ENCODE assay signal across 11 cellular contexts in genomic region chr3:182729903-182730674, GRCh38.
DNase-seq lines count a peak whose midpoint lies in the region; ATAC-seq, FAIRE-seq and TF ChIP-seq lines count a peak whose summit lies in the region.
"Had no signal": no experiment of that assay in that cellular context is flagged by ENCODE, and none has a peak within 500 bp of the region (broad histone marks: within the 10 kb centered on the region; RNA-seq: fewer than 3 reads in every experiment).

No MANE protein-coding gene starts in this region.

- H3K36me3 ChIP-seq in K562 (ENCODE audit: control insufficient read depth, insufficient read depth, low read length): no peaks in the 10 kb centered on the region
- H3K36me3 ChIP-seq in ovary: no peaks in the 10 kb centered on the region

- no peak overlapping the region for H3K27ac ChIP-seq in K562 (ENCODE audit: extremely low read depth, low read depth, low read length)
- no peak overlapping the region for H3K27ac ChIP-seq in ovary

- peak overlapping the region; percentile 19; the same call in 1 of the 2 replicates for H2AFZ ChIP-seq in K562 (ENCODE audit: low read depth, low read length)

- in situ Hi-C loops in K562 (cut with MboI): no loop called here

- TF ChIP-seq CTCF in GM20000 (IDR thresholded peaks at IDR 0.05; ENCODE audit: extremely low read depth, missing control alignments): no peak
- TF ChIP-seq CTCF in K562 (IDR thresholded peaks at IDR 0.05 in 2 of 3, conservative IDR thresholded peaks at IDR 0.05 in 1 of 3; ENCODE audit: insufficient read depth in 2 of 3, low read depth in 1 of 3, low read length in 3 of 3): no peak
- no peak for TF ChIP-seq CTCF in ovary (IDR thresholded peaks at IDR 0.05)

- TF ChIP-seq POLR2A in K562 (conservative IDR thresholded peaks at IDR 0.05) (no peak), ovary (IDR thresholded peaks at IDR 0.05) (no peak)

- no peak overlapping the region for H3K9ac ChIP-seq in K562 (ENCODE audit: insufficient read depth in 1 of 2, low read depth in 2 of 2, low read length in 2 of 2)

- ATAC-seq in GM18502 (IDR thresholded peaks at IDR 0.05; ENCODE audit: poor library complexity, unreplicated experiment) (peak; percentile 85), HG03135 (IDR thresholded peaks at IDR 0.05; ENCODE audit: unreplicated experiment) (peak; percentile 78), K562 (no peak)

- POLR2A ChIA-PET in K562 (lab: Yijun Ruan, JAX): no interaction called here

- BruUV-seq in K562 (replicated peaks; lab: Mats Ljungman, UMichigan): no TSS peak

- CTCF ChIA-PET in K562 (lab: Yijun Ruan, JAX; ENCODE audit: low intra/inter-chr PET ratio): no interaction called here

- no peaks in the 10 kb centered on the region for H4K20me1 ChIP-seq in K562 (replicated peaks; ENCODE audit: control insufficient read depth, insufficient read depth, low read length)

- H3K79me2 ChIP-seq in K562 (ENCODE audit: control insufficient read depth, insufficient read depth, low read length): no peaks in the 10 kb centered on the region

- H3K4me3 ChIP-seq in K562: no peak overlapping the region
- H3K4me3 ChIP-seq in ovary: no peak overlapping the region

- DNase-seq in GM20000 (ENCODE audit: low spot score) (peak; percentile 55), K562 (ENCODE audit: extremely low read depth in 1 of 4, low spot score in 3 of 4) (no peak), iPS-NIHi11 (ENCODE audit: low spot score) (no peak), ovary (no peak), NCI-H1694 treated with DMSO at 0.1 percent for 48 hours (lab: John Stamatoyannopoulos, UW) (no peak)
- no peak for DNase-seq in stimulated activated CD4-positive, alpha-beta T cell treated with anti-CD3 and anti-CD28 coated beads, Interleukin-12 subunit alpha, Interleukin-12 subunit beta, amount 100 ng/mL, for 4 hours
- DNase-seq: activated CD8-positive, alpha-beta memory T cell treated with anti-CD3 and anti-CD28 coated beads, Interleukin-2, amount 50 U/mL, for 4 hours; NCI-H524 treated with DMSO at 0.1 percent for 48 hours had no signal

- no peak overlapping the region for H3K4me2 ChIP-seq in K562 (ENCODE audit: insufficient read depth, low read length)

- no peaks in the 10 kb centered on the region for H3K9me1 ChIP-seq in K562 (ENCODE audit: control insufficient read depth, insufficient read depth, low read length)

- intact Hi-C loops in K562 (cut with micrococcal nuclease): no loop called here
- intact Hi-C loops in ovary (cut with DNase I): no loop called here

- WGBS in K562 (ENCODE audit: insufficient coverage, low coverage, missing lambda C conversion rate): 65% methylated on average over 19 of the region's 19 CpGs
- WGBS in ovary, 3 donors: 59 to 77% (median 68%) methylated on average over 19 of the region's 19 CpGs

- H3K9me3 ChIP-seq in K562 (replicated peaks; ENCODE audit: control insufficient read depth, insufficient read depth, low read depth, low read length) (no peaks in the 10 kb centered on the region), ovary (no peaks in the 10 kb centered on the region)

- FAIRE-seq in K562 (lab: Jason Lieb, UNC): no peak
- FAIRE-seq: islet of Langerhans had no signal

- TF ChIP-seq EP300 in K562 (IDR thresholded peaks at IDR 0.05; ENCODE audit: low read length) (no peak), ovary (IDR thresholded peaks at IDR 0.05) (no peak)

- H3K27me3 ChIP-seq in K562 (ENCODE audit: control insufficient read depth in 2 of 2, insufficient read depth in 2 of 2, low read length in 2 of 2) (no peaks in the 10 kb centered on the region), ovary (no peaks in the 10 kb centered on the region)

- H3K4me1 ChIP-seq in K562 (replicated peaks in 1 of 2; ENCODE audit: control insufficient read depth in 2 of 2, insufficient read depth in 2 of 2, low read length in 2 of 2) (peaks cover 11 to 22% of the 10 kb centered on the region in 2 experiments; a peak in 4 of 5 replicates), ovary (ENCODE audit: insufficient read depth) (no peaks in the 10 kb centered on the region)

- no peak for TF ChIP-seq RAD21 in K562 (CRISPR knock-in tag; conservative IDR thresholded peaks at IDR 0.05 in 1 of 2, IDR thresholded peaks at IDR 0.05 in 1 of 2)

TF ChIP-seq in K562, 482 proteins besides CTCF, POLR2A, EP300 and RAD21:
- TF ChIP-seq NR2C1 (IDR thresholded peaks at IDR 0.05) (0 out of 2 replicates have a peak, but pooled peaks have one; percentile 1), NR2C1 (tag; IDR thresholded peaks at IDR 0.05) (no peak), RBBP5 (IDR thresholded peaks at IDR 0.05; ENCODE audit: borderline replicate concordance, insufficient read depth, low read length, poor library complexity, severe bottlenecking) (no peak)
- TF ChIP-seq, protein P1, sequence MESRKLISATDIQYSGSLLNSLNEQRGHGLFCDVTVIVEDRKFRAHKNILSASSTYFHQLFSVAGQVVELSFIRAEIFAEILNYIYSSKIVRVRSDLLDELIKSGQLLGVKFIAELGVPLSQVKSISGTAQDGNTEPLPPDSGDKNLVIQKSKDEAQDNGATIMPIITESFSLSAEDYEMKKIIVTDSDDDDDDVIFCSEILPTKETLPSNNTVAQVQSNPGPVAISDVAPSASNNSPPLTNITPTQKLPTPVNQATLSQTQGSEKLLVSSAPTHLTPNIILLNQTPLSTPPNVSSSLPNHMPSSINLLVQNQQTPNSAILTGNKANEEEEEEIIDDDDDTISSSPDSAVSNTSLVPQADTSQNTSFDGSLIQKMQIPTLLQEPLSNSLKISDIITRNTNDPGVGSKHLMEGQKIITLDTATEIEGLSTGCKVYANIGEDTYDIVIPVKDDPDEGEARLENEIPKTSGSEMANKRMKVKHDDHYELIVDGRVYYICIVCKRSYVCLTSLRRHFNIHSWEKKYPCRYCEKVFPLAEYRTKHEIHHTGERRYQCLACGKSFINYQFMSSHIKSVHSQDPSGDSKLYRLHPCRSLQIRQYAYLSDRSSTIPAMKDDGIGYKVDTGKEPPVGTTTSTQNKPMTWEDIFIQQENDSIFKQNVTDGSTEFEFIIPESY (CRISPR knock-in tag; IDR thresholded peaks at IDR 0.05): peak; percentile 59; the same call in 1 of the 2 replicates
